Comparison of ENCODE assay signal across 2 cellular contexts in genomic region chr1:1063261-1063944, GRCh38.
TF ChIP-seq lines count a peak whose summit lies in the region.

No MANE protein-coding gene starts in this region.

TF ChIP-seq in SK-N-SH, 30 proteins besides CTCF, POLR2A, EP300 and RAD21 (continued from another document):
- TF ChIP-seq PBX3 (IDR thresholded peaks at IDR 0.05): no peak
- no peak for TF ChIP-seq FOXJ3 (CRISPR knock-in tag; IDR thresholded peaks at IDR 0.05)
- no peak for TF ChIP-seq RXRA (IDR thresholded peaks at IDR 0.05; ENCODE audit: borderline replicate concordance, low read depth)
- no peak for TF ChIP-seq MXI1 (IDR thresholded peaks at IDR 0.05; ENCODE audit: low read depth, low read length)
- no peak for TF ChIP-seq ELF1 (IDR thresholded peaks at IDR 0.05)
- no peak for TF ChIP-seq NFIC (IDR thresholded peaks at IDR 0.05; ENCODE audit: borderline replicate concordance)
- TF ChIP-seq FOXM1 (IDR thresholded peaks at IDR 0.05; ENCODE audit: low read depth): no peak
- no peak for TF ChIP-seq YY1 (IDR thresholded peaks at IDR 0.05; ENCODE audit: low read depth)
- TF ChIP-seq EZH2phosphoT487 (IDR thresholded peaks at IDR 0.05; ENCODE audit: borderline replicate concordance, low read depth): no peak
- TF ChIP-seq NRF1 (IDR thresholded peaks at IDR 0.05; ENCODE audit: low read depth, low read length): no peak
- no peak for TF ChIP-seq IRF3 (IDR thresholded peaks at IDR 0.05; ENCODE audit: low read depth, low read length)
- TF ChIP-seq USF2 (IDR thresholded peaks at IDR 0.05; ENCODE audit: borderline replicate concordance, low read depth, low read length): no peak
- no peak for TF ChIP-seq USF1 (IDR thresholded peaks at IDR 0.05; ENCODE audit: borderline replicate concordance, low read depth)

TF ChIP-seq in WTC11, 78 proteins besides CTCF, POLR2A, EP300 and RAD21 (continued from another document):
- no peak for TF ChIP-seq USF2 (CRISPR knock-in tag; IDR thresholded peaks at IDR 0.05)
- no peak for TF ChIP-seq ELF4 (CRISPR knock-in tag; IDR thresholded peaks at IDR 0.05; ENCODE audit: low read depth)
- TF ChIP-seq FOXJ3 (CRISPR knock-in tag; IDR thresholded peaks at IDR 0.05; ENCODE audit: borderline replicate concordance): no peak
- no peak for TF ChIP-seq NR1H2 (CRISPR knock-in tag; IDR thresholded peaks at IDR 0.05)
- no peak for TF ChIP-seq ZMAT4 (CRISPR knock-in tag; IDR thresholded peaks at IDR 0.05)
- TF ChIP-seq MLX (CRISPR knock-in tag; IDR thresholded peaks at IDR 0.05): no peak
- no peak for TF ChIP-seq ZNF281 (CRISPR knock-in tag; IDR thresholded peaks at IDR 0.05)
- no peak for TF ChIP-seq ETV6 (CRISPR knock-in tag; IDR thresholded peaks at IDR 0.05)
